In genomic region chr16:28495098-28495793, GRCh38 we compare ENCODE assay signal across 1 cellular context.
TF ChIP-seq lines count a peak whose summit lies in the region.

No MANE protein-coding gene starts in this region.

TF ChIP-seq in IMR-90, 13 proteins besides CTCF, POLR2A, EP300 and RAD21 (continued from another document):
- TF ChIP-seq USF2 (IDR thresholded peaks at IDR 0.05; ENCODE audit: low read depth, low read length) (no peak), FOS (IDR thresholded peaks at IDR 0.05; ENCODE audit: low read depth, low read length) (no peak)
TF ChIP-seq in IMR-90: peak in this region for 0.
